ENCODE assay signal across 8 cellular contexts in genomic region chr1:150487763-150488115, GRCh38. TPM values are rescaled to one million over a fixed set of nuclear protein-coding genes. Genes with fewer than 3 reads are reported as not detected.
DNase-seq lines count a peak whose midpoint lies in the region; ATAC-seq, FAIRE-seq and TF ChIP-seq lines count a peak whose summit lies in the region.

No MANE protein-coding gene starts in this region.

- H3K36me3 Mint-ChIP-seq in CD14-positive monocyte, result peaks cover 30 to 37% of the 10 kb centered on the region in 2 donors

- H3K4me1 ChIP-seq in duodenal mucosa (ENCODE audit: control insufficient read depth in 1 of 2, insufficient read depth in 2 of 2, low read length in 2 of 2), result peaks cover 6 to 7% of the 10 kb centered on the region in 2 donors

- peak overlapping the region; percentile 90 to 98 (median 95) for H3K27ac Mint-ChIP-seq in CD14-positive monocyte

- TF ChIP-seq POLR2A in NB4 (IDR thresholded peaks at IDR 0.05; ENCODE audit: extremely low read depth, insufficient read length), result no peak

- H3K9me3 Mint-ChIP-seq in CD14-positive monocyte, result peaks cover 0 to 2% (median 0%) of the 10 kb centered on the region in 7 donors

- no peaks in the 10 kb centered on the region for H3F3A ChIP-seq in neural cell (ENCODE audit: insufficient read depth, low read length, poor library complexity, severe bottlenecking)

- peaks cover 7 to 33% of the 10 kb centered on the region in 2 donors for H3K36me3 ChIP-seq in duodenal mucosa (ENCODE audit: control insufficient read depth in 1 of 2, insufficient read depth in 2 of 2, low read length in 2 of 2)
- H3K36me3 ChIP-seq in neural cell (ENCODE audit: insufficient read depth, low read length), result no peaks in the 10 kb centered on the region

- H3K4me3 ChIP-seq in NB4 (ENCODE audit: low read depth, low read length), result peak overlapping the region; percentile 99
- peak overlapping the region; percentile 90 to 96 for H3K4me3 ChIP-seq in duodenal mucosa (ENCODE audit: low read depth in 1 of 2, low read length in 2 of 2)
- H3K4me3 ChIP-seq in neural cell (ENCODE audit: low read length), result peak overlapping the region; percentile 94

- H3K27ac ChIP-seq in duodenal mucosa (ENCODE audit: low read depth, low read length) (no peak overlapping the region), neural cell (ENCODE audit: low read length) (peak overlapping the region; percentile 61)

- H3K9me3 ChIP-seq in duodenal mucosa (ENCODE audit: control insufficient read depth in 1 of 2, low read length in 2 of 2), result no peaks in the 10 kb centered on the region
- H3K9me3 ChIP-seq in neural cell (ENCODE audit: low read length), result no peaks in the 10 kb centered on the region

- H2AFZ ChIP-seq in neural cell (ENCODE audit: low read depth, low read length), result peak overlapping the region; percentile 81

- H3K4me1 Mint-ChIP-seq in CD14-positive monocyte, result peaks cover 11% of the 10 kb centered on the region

- TF ChIP-seq CTCF in CD14-positive monocyte (IDR thresholded peaks at IDR 0.05) (no peak), NB4 (IDR thresholded peaks at IDR 0.05; ENCODE audit: low read depth, low read length) (no peak), neural cell (IDR thresholded peaks at IDR 0.05; ENCODE audit: poor library complexity, severe bottlenecking) (no peak)

- no peaks in the 10 kb centered on the region for H3K9me2 ChIP-seq in neural cell (ENCODE audit: insufficient read depth, low read length)

- H3K79me2 ChIP-seq in neural cell (replicated peaks; ENCODE audit: insufficient read depth, low read length), result peaks cover 8% of the 10 kb centered on the region

- no peak for TF ChIP-seq EP300 in neural cell (conservative IDR thresholded peaks at IDR 0.05; ENCODE audit: poor library complexity, severe bottlenecking)

- no peak for ATAC-seq in GM21723 (IDR thresholded peaks at IDR 0.05; ENCODE audit: unreplicated experiment)

- DNase-seq in CD14-positive monocyte (ENCODE audit: low spot score), result no peak
- DNase-seq in NB4 (ENCODE audit: low read depth), result no peak
- DNase-seq in RCC 7860 (ENCODE audit: low spot score), result no peak
- DNase-seq in NCI-H1105 treated with DMSO at 0.1 percent for 48 hours (lab: John Stamatoyannopoulos, UW), result no peak
- no peak for DNase-seq in DMS79 treated with DMSO at 0.1 percent for 48 hours (lab: John Stamatoyannopoulos, UW)

- H3K27me3 Mint-ChIP-seq in CD14-positive monocyte (ENCODE audit: low read depth in 3 of 3), result peaks cover 3% of the 10 kb centered on the region in 3 donors

- no peak for FAIRE-seq in RCC 7860 (lab: Jason Lieb, UNC)

- H4K20me1 ChIP-seq in neural cell (ENCODE audit: insufficient read depth), result no peaks in the 10 kb centered on the region

- peak overlapping the region; percentile 61 to 81 for H3K9ac ChIP-seq in duodenal mucosa (ENCODE audit: low read depth in 1 of 2, low read length in 2 of 2)
- H3K9ac ChIP-seq in neural cell (ENCODE audit: low read length), result peak overlapping the region; percentile 77

- H3K4me2 ChIP-seq in neural cell (ENCODE audit: low read length), result peak overlapping the region; percentile 89

- intact Hi-C loops in CD14-positive monocyte (cut with micrococcal nuclease), result loop anchor here in 1 of 2 donors (10.0 kb wide), 1 partner anchor 67 kb away; no protein-coding TSS in a partner anchor

- TF ChIP-seq RAD21 in neural cell (conservative IDR thresholded peaks at IDR 0.05), result no peak

- peak overlapping the region; percentile 97 to 99 for H3K4me3 Mint-ChIP-seq in CD14-positive monocyte

- H3K27me3 ChIP-seq in duodenal mucosa (ENCODE audit: control insufficient read depth in 1 of 2, insufficient read depth in 2 of 2, low read length in 2 of 2) (no peaks in the 10 kb centered on the region), neural cell (ENCODE audit: insufficient read depth, low read depth, low read length) (no peaks in the 10 kb centered on the region)

TF ChIP-seq in neural cell, 6 proteins besides CTCF, POLR2A, EP300 and RAD21:
- TF ChIP-seq MXI1 (conservative IDR thresholded peaks at IDR 0.05; ENCODE audit: poor library complexity, severe bottlenecking), result no peak
- no peak for TF ChIP-seq EZH2 (IDR thresholded peaks at IDR 0.05; ENCODE audit: borderline replicate concordance, insufficient read depth, low read length, poor library complexity, severe bottlenecking)
- no peak for TF ChIP-seq SMC3 (conservative IDR thresholded peaks at IDR 0.05; ENCODE audit: poor library complexity)
- no peak for TF ChIP-seq POLR2AphosphoS5 (IDR thresholded peaks at IDR 0.05)
- no peak for TF ChIP-seq TAF1 (IDR thresholded peaks at IDR 0.05; ENCODE audit: low read depth)
- no peak for TF ChIP-seq REST (IDR thresholded peaks at IDR 0.05; ENCODE audit: borderline replicate concordance)

RNA-seq across cellular contexts. Expression of gene TARS2, which starts 0.5 kb away (rescaled TPM):
- polyA plus RNA-seq in CD14-positive monocyte (10 to 100 TPM; 14.6 to 14.7 TPM), neural cell (19.4 and 22.8 TPM in 2 replicates)
- 17.0 and 20.9 TPM in 2 replicates for polyA minus RNA-seq in neural cell

RNA-seq across cellular contexts. Expression of gene ECM1, which starts 20.2 kb away (rescaled TPM):
- polyA plus RNA-seq in CD14-positive monocyte, result not detected
- polyA plus RNA-seq in neural cell, result 2.3 and 4.2 TPM in 2 replicates
- polyA minus RNA-seq in neural cell, result 0.58 and 0.73 TPM in 2 replicates

RNA-seq across cellular contexts. Expression of gene FALEC, which starts 27.8 kb away (rescaled TPM):
- polyA plus RNA-seq in CD14-positive monocyte (not detected), neural cell (not detected in 2 replicates)
- polyA minus RNA-seq in neural cell, result not detected in 2 replicates
